16 cellular contexts compared by ENCODE assay signal in genomic region chr9:87883990-87884389, GRCh38. TPM values are rescaled to one million over a fixed set of nuclear protein-coding genes. Genes with fewer than 3 reads are reported as not detected.
DNase-seq lines count a peak whose midpoint lies in the region; ATAC-seq, FAIRE-seq and TF ChIP-seq lines count a peak whose summit lies in the region.
"Had no signal": no experiment of that assay in that cellular context is flagged by ENCODE, and none has a peak within 500 bp of the region (broad histone marks: within the 10 kb centered on the region; RNA-seq: fewer than 3 reads in every experiment).

No MANE protein-coding gene starts in this region.

- H3K4me1 ChIP-seq in BE2C (no peaks in the 10 kb centered on the region), HCT116 (ENCODE audit: control insufficient read depth in 1 of 2, insufficient read depth in 2 of 2, low read length in 2 of 2) (peaks cover 0 to 2% of the 10 kb centered on the region in 2 experiments; a peak in 2 of 4 replicates), GM12878 (ENCODE audit: control insufficient read depth, insufficient read depth, low read length) (no peaks in the 10 kb centered on the region)
- H3K4me1 ChIP-seq: Peyer's patch had no signal

- CTCF ChIA-PET in HCT116 (lab: Charles Lee) (no interaction called here), GM12878 (lab: Yijun Ruan, JAX) (no interaction called here)

- TF ChIP-seq CTCF in BE2C (IDR thresholded peaks at IDR 0.05; ENCODE audit: low read depth, low read length) (peak; percentile 14; the same call in 1 of the 2 replicates), HCT116 (IDR thresholded peaks at IDR 0.05 in 2 of 3, conservative IDR thresholded peaks at IDR 0.05 in 1 of 3; ENCODE audit: borderline replicate concordance in 1 of 3, insufficient read depth in 1 of 3, low read depth in 2 of 3, low read length in 2 of 3) (peak; percentile 3 to 54 (median 54); a peak in 4 of 6 replicates), GM12878 (IDR thresholded peaks at IDR 0.05 in 2 of 3, conservative IDR thresholded peaks at IDR 0.05 in 1 of 3; ENCODE audit: control insufficient read depth in 2 of 3, extremely low read depth in 1 of 3, insufficient read depth in 1 of 3, low read depth in 3 of 3, low read length in 3 of 3) (peak in 2 of 3 experiments; percentile 11 to 13; a peak in 2 of 6 replicates)

- no peak for FAIRE-seq in GM12878 (lab: Jason Lieb, UNC)

- no peak for TF ChIP-seq EP300 in GM12878 (IDR thresholded peaks at IDR 0.05; ENCODE audit: borderline replicate concordance in 1 of 2, control insufficient read depth in 1 of 2, low read depth in 2 of 2, low read length in 2 of 2)

- H3K4me1 Mint-ChIP-seq in activated T-helper 2 cell treated with anti-CD3 and anti-CD28 coated beads, Interferon-gamma antibody, Interleukin-2, Interleukin-4, amounts not matched to agents 10 μg/mL and 5 μg/mL and 100 μg/mL, durations not matched to agents 14 hours and 24 hours and 36 hours (ENCODE audit: low read depth): no peaks in the 10 kb centered on the region

- DNase-seq in BE2C (no peak), HCT116 (ENCODE audit: low read depth, low spot score) (no peak), GM12878 (ENCODE audit: low read depth, low spot score) (no peak), left kidney (ENCODE audit: low read depth, low spot score) (peak; percentile 39), substantia nigra (lab: John Stamatoyannopoulos, UW) (no peak), NOMO-1 treated with dmso at 0.1 percent for 144 hours (lab: John Stamatoyannopoulos, UW; ENCODE audit: unreplicated experiment) (no peak)
- DNase-seq in activated T-helper 2 cell treated with anti-CD3 and anti-CD28 coated beads, Interferon-gamma antibody, Interleukin-2, Interleukin-4, amounts not matched to agents 10 μg/mL and 5 μg/mL and 100 μg/mL, durations not matched to agents 14 hours and 24 hours and 36 hours (ENCODE audit: low spot score): no peak
- DNase-seq in stimulated activated CD8-positive, alpha-beta memory T cell treated with anti-CD3 and anti-CD28 coated beads, Interleukin-4, amount 100 ng/mL, for 48 hours: no peak
- DNase-seq: CD8-positive, alpha-beta T cell; dorsolateral prefrontal cortex; head of caudate nucleus; Kasumi-1 had no signal

- no peak overlapping the region for H3K4me3 Mint-ChIP-seq in activated T-helper 2 cell treated with anti-CD3 and anti-CD28 coated beads, Interferon-gamma antibody, Interleukin-2, Interleukin-4, amounts not matched to agents 10 μg/mL and 5 μg/mL and 100 μg/mL, durations not matched to agents 14 hours and 24 hours and 36 hours (ENCODE audit: low read depth)
- H3K4me3 Mint-ChIP-seq: CD8-positive, alpha-beta T cell; T-helper 2 cell treated with Interferon-gamma antibody and Interleukin-4, amounts not matched to agents 5 μg/mL and 100 μg/mL, for 36 hours had no signal

- ATAC-seq in HCT116 (peak; percentile 86), GM12878 (no peak)
- ATAC-seq: CD8-positive, alpha-beta T cell had no signal

- H3K27ac ChIP-seq in HCT116 (ENCODE audit: low read depth, low read length) (no peak overlapping the region), GM12878 (ENCODE audit: control insufficient read depth, insufficient read depth) (no peak overlapping the region), substantia nigra (ENCODE audit: low read depth, low read length, poor library complexity, severe bottlenecking) (no peak overlapping the region)
- H3K27ac ChIP-seq: dorsolateral prefrontal cortex, Peyer's patch had no signal

- BruUV-seq in HCT116 (replicated peaks; lab: Mats Ljungman, UMichigan) (no TSS peak), GM12878 (replicated peaks; lab: Mats Ljungman, UMichigan) (no TSS peak)

- no peak overlapping the region for H3K9ac ChIP-seq in HCT116 (ENCODE audit: low read length)
- no peak overlapping the region for H3K9ac ChIP-seq in GM12878 (ENCODE audit: control insufficient read depth, insufficient read depth, low read length)

- no peaks in the 10 kb centered on the region for H3K9me2 ChIP-seq in HCT116 (ENCODE audit: insufficient read depth)

- 36% methylated on average over 8 of the region's 8 CpGs for WGBS in GM12878 (ENCODE audit: insufficient coverage, insufficient replicate concordance, low lambda C conversion rate, missing lambda C conversion rate)

- H3K4me3 ChIP-seq in BE2C (ENCODE audit: low read depth, low read length) (no peak overlapping the region), HCT116 (replicated peaks in 1 of 2; ENCODE audit: low read depth in 1 of 2, low read length in 2 of 2) (no peak overlapping the region), GM12878 (no peak overlapping the region)
- H3K4me3 ChIP-seq: dorsolateral prefrontal cortex, Peyer's patch had no signal

- H4K20me1 ChIP-seq in HCT116 (ENCODE audit: insufficient read depth) (no peaks in the 10 kb centered on the region), GM12878 (ENCODE audit: control insufficient read depth, insufficient read depth) (no peaks in the 10 kb centered on the region)

- no peaks in the 10 kb centered on the region for H3K27me3 Mint-ChIP-seq in activated T-helper 2 cell treated with anti-CD3 and anti-CD28 coated beads, Interferon-gamma antibody, Interleukin-2, Interleukin-4, amounts not matched to agents 10 μg/mL and 5 μg/mL and 100 μg/mL, durations not matched to agents 14 hours and 24 hours and 36 hours (ENCODE audit: low read depth)

- intact Hi-C loops in HCT116 (cut with micrococcal nuclease): no loop called here
- intact Hi-C loops in GM12878 (cut with micrococcal nuclease; ENCODE audit: unreplicated experiment): no loop called here
- intact Hi-C loops in activated T-helper 2 cell treated with anti-CD3 and anti-CD28 coated beads, Interferon-gamma antibody, Interleukin-2, Interleukin-4, amounts not matched to agents 10 μg/mL and 5 μg/mL and 100 μg/mL, durations not matched to agents 14 hours and 24 hours and 36 hours (cut with micrococcal nuclease): no loop called here

- no peaks in the 10 kb centered on the region for H3K36me3 ChIP-seq in BE2C
- no peaks in the 10 kb centered on the region for H3K36me3 ChIP-seq in HCT116 (ENCODE audit: control insufficient read depth in 1 of 2, insufficient read depth in 2 of 2, low read length in 2 of 2)
- H3K36me3 ChIP-seq in GM12878 (ENCODE audit: control insufficient read depth in 2 of 2, insufficient read depth in 2 of 2, low read length in 1 of 2): no peaks in the 10 kb centered on the region
- H3K36me3 ChIP-seq: Peyer's patch had no signal

- no peaks in the 10 kb centered on the region for H3K9me3 Mint-ChIP-seq in activated T-helper 2 cell treated with anti-CD3 and anti-CD28 coated beads, Interferon-gamma antibody, Interleukin-2, Interleukin-4, amounts not matched to agents 10 μg/mL and 5 μg/mL and 100 μg/mL, durations not matched to agents 14 hours and 24 hours and 36 hours
- H3K9me3 Mint-ChIP-seq: CD8-positive, alpha-beta T cell; T-helper 2 cell treated with Interferon-gamma antibody and Interleukin-4, amounts not matched to agents 5 μg/mL and 100 μg/mL, for 36 hours had no signal

- H2AFZ ChIP-seq in HCT116 (ENCODE audit: low read depth, low read length, poor library complexity, severe bottlenecking): no peak overlapping the region
- no peak overlapping the region for H2AFZ ChIP-seq in GM12878 (ENCODE audit: control insufficient read depth, low read depth, low read length)

- H3K79me2 ChIP-seq in HCT116 (ENCODE audit: insufficient read depth, low read length) (no peaks in the 10 kb centered on the region), GM12878 (ENCODE audit: control insufficient read depth, insufficient read depth, low read length) (no peaks in the 10 kb centered on the region)

- H3K27me3 ChIP-seq in BE2C: no peaks in the 10 kb centered on the region
- H3K27me3 ChIP-seq in HCT116 (ENCODE audit: insufficient read depth, low read length): no peaks in the 10 kb centered on the region
- no peaks in the 10 kb centered on the region for H3K27me3 ChIP-seq in GM12878 (replicated peaks in 1 of 2; ENCODE audit: control insufficient read depth in 2 of 2, insufficient read depth in 2 of 2, low read length in 1 of 2)
- H3K27me3 ChIP-seq: Peyer's patch had no signal

- H3K27ac Mint-ChIP-seq in activated T-helper 2 cell treated with anti-CD3 and anti-CD28 coated beads, Interferon-gamma antibody, Interleukin-2, Interleukin-4, amounts not matched to agents 10 μg/mL and 5 μg/mL and 100 μg/mL, durations not matched to agents 14 hours and 24 hours and 36 hours: no peak overlapping the region
- H3K27ac Mint-ChIP-seq: CD8-positive, alpha-beta T cell; T-helper 2 cell treated with Interferon-gamma antibody and Interleukin-4, amounts not matched to agents 5 μg/mL and 100 μg/mL, for 36 hours had no signal

- TF ChIP-seq RAD21 in HCT116 (IDR thresholded peaks at IDR 0.05; ENCODE audit: low read depth) (peak; percentile 26; the same call in 1 of the 2 replicates), GM12878 (IDR thresholded peaks at IDR 0.05; ENCODE audit: insufficient read depth, low read depth, low read length) (no peak)

- RAD21 ChIA-PET in HCT116 (lab: Charles Lee; ENCODE audit: low non-redundant PET in 1 of 2, low total read pairs in 2 of 2, uncharacterized antibody in 2 of 2, unreplicated experiment in 2 of 2) (no interaction called here), GM12878 (lab: Charles Lee; ENCODE audit: unreplicated experiment) (no interaction called here)

- no peaks in the 10 kb centered on the region; the same call in 1 of the 2 replicates for H3K9me3 ChIP-seq in BE2C
- H3K9me3 ChIP-seq in HCT116 (ENCODE audit: control insufficient read depth in 1 of 2, insufficient read depth in 1 of 2, low read depth in 1 of 2, low read length in 2 of 2): no peaks in the 10 kb centered on the region
- no peaks in the 10 kb centered on the region for H3K9me3 ChIP-seq in GM12878 (replicated peaks; ENCODE audit: control insufficient read depth, insufficient read depth, low read length)
- H3K9me3 ChIP-seq: Peyer's patch had no signal

- SMC1A ChIA-PET in GM12878 (lab: Charles Lee; ENCODE audit: uncharacterized antibody, unreplicated experiment): no interaction called here

- H3K36me3 Mint-ChIP-seq in activated T-helper 2 cell treated with anti-CD3 and anti-CD28 coated beads, Interferon-gamma antibody, Interleukin-2, Interleukin-4, amounts not matched to agents 10 μg/mL and 5 μg/mL and 100 μg/mL, durations not matched to agents 14 hours and 24 hours and 36 hours (ENCODE audit: low read depth): no peaks in the 10 kb centered on the region
- H3K36me3 Mint-ChIP-seq: CD8-positive, alpha-beta T cell had no signal

- in situ Hi-C loops in GM12878 (cut with MboI): no loop called here

- POLR2A ChIA-PET in HCT116 (lab: Charles Lee): no interaction called here
- POLR2A ChIA-PET in GM12878 (lab: Charles Lee): no interaction called here

- H3K4me2 ChIP-seq in HCT116 (ENCODE audit: low read length) (no peak overlapping the region), GM12878 (ENCODE audit: control insufficient read depth, insufficient read depth) (no peak overlapping the region)

- TF ChIP-seq POLR2A in HCT116 (IDR thresholded peaks at IDR 0.05; ENCODE audit: borderline replicate concordance, extremely low read depth, insufficient read depth, insufficient read length) (no peak), GM12878 (IDR thresholded peaks at IDR 0.05; ENCODE audit: low read depth, low read length) (no peak)

RNA-seq across cellular contexts. Expression of gene SPATA31E1, which starts 1.3 kb away (rescaled TPM):
- not detected for polyA plus RNA-seq in BE2C (2012; ENCODE audit: insufficient read depth, insufficient read length, low read depth)
- total RNA-seq in HCT116 (2021; ENCODE audit: unreplicated experiment): not detected
- not detected in 2 replicates for polyA plus RNA-seq in HCT116 (2012)
- not detected in 2 replicates for total RNA-seq in GM12878 (2013; cell fraction: nucleolus; rRNA removed)
- total RNA-seq in GM12878 (2014; rRNA removed): not detected in 2 replicates
- total RNA-seq in GM12878 (2014; rRNA removed; fragmentation: Illumina TruSeq; extraction: Trizol): not detected in 2 replicates
- not detected in 2 replicates for total RNA-seq in GM12878 (2021)
- not detected for polyA plus RNA-seq in GM12878 (2011; ENCODE audit: low read depth)
- polyA plus RNA-seq in GM12878 (2011; rRNA removed): not detected in 2 replicates
- not detected in 2 replicates for polyA plus RNA-seq in GM12878 (2011; cell fraction: cytosol; rRNA removed)
- polyA plus RNA-seq in GM12878 (2011; cell fraction: nucleus; rRNA removed): not detected in 2 replicates
- not detected in 2 replicates for polyA plus RNA-seq in GM12878 (2012)
- not detected in 2 replicates for polyA plus RNA-seq in GM12878 (2014; fragmentation: Illumina TruSeq; extraction: Trizol)
- not detected for polyA plus RNA-seq in GM12878 (2014; fragmentation: Nextera tagmentation; extraction: Ambion mirVana)
- polyA plus RNA-seq in GM12878 (2014; rRNA removed): not detected in 2 replicates
- polyA plus RNA-seq in GM12878 (2016; fragmentation: Nextera tagmentation; extraction: Ambion mirVana): not detected
- not detected in 2 replicates for polyA minus RNA-seq in GM12878 (2011; rRNA and poly(A)+ RNA removed)
- polyA minus RNA-seq in GM12878 (2011; cell fraction: cytosol; rRNA and poly(A)+ RNA removed): not detected in 2 replicates
- not detected in 2 replicates for polyA minus RNA-seq in GM12878 (2011; cell fraction: nucleus; rRNA and poly(A)+ RNA removed)
- total RNA-seq in activated T-helper 2 cell treated with anti-CD3 and anti-CD28 coated beads, Interferon-gamma antibody, Interleukin-2, Interleukin-4, amounts not matched to agents 10 μg/mL and 5 μg/mL and 100 μg/mL, durations not matched to agents 14 hours and 24 hours and 36 hours: not detected in 2 replicates
- total RNA-seq: CD8-positive, alpha-beta T cell; lung microvascular endothelial cell; osteocyte; Peyer's patch had no signal

RNA-seq across cellular contexts. Expression of gene SPATA31C1, which starts 33.8 kb away (rescaled TPM):
- polyA plus RNA-seq in BE2C (2012; ENCODE audit: insufficient read depth, insufficient read length, low read depth): not detected
- not detected for total RNA-seq in HCT116 (2021; ENCODE audit: unreplicated experiment)
- not detected in 2 replicates for polyA plus RNA-seq in HCT116 (2012)
- total RNA-seq in GM12878 (2013; cell fraction: nucleolus; rRNA removed): not detected in 2 replicates
- not detected in 2 replicates for total RNA-seq in GM12878 (2014; rRNA removed)
- total RNA-seq in GM12878 (2014; rRNA removed; fragmentation: Illumina TruSeq; extraction: Trizol): not detected in 2 replicates
- not detected in 2 replicates for total RNA-seq in GM12878 (2021)
- polyA plus RNA-seq in GM12878 (2011; ENCODE audit: low read depth): not detected
- not detected in 2 replicates for polyA plus RNA-seq in GM12878 (2011; rRNA removed)
- polyA plus RNA-seq in GM12878 (2011; cell fraction: cytosol; rRNA removed): not detected in 2 replicates
- polyA plus RNA-seq in GM12878 (2011; cell fraction: nucleus; rRNA removed): not detected in 2 replicates
- not detected in 2 replicates for polyA plus RNA-seq in GM12878 (2012)
- polyA plus RNA-seq in GM12878 (2014; fragmentation: Illumina TruSeq; extraction: Trizol): not detected in 2 replicates
- polyA plus RNA-seq in GM12878 (2014; fragmentation: Nextera tagmentation; extraction: Ambion mirVana): not detected
- polyA plus RNA-seq in GM12878 (2014; rRNA removed): not detected in 2 replicates
- not detected for polyA plus RNA-seq in GM12878 (2016; fragmentation: Nextera tagmentation; extraction: Ambion mirVana)
- polyA minus RNA-seq in GM12878 (2011; rRNA and poly(A)+ RNA removed): not detected in 2 replicates
- not detected in 2 replicates for polyA minus RNA-seq in GM12878 (2011; cell fraction: cytosol; rRNA and poly(A)+ RNA removed)
- polyA minus RNA-seq in GM12878 (2011; cell fraction: nucleus; rRNA and poly(A)+ RNA removed): not detected in 2 replicates
- total RNA-seq in activated T-helper 2 cell treated with anti-CD3 and anti-CD28 coated beads, Interferon-gamma antibody, Interleukin-2, Interleukin-4, amounts not matched to agents 10 μg/mL and 5 μg/mL and 100 μg/mL, durations not matched to agents 14 hours and 24 hours and 36 hours: not detected in 2 replicates
- total RNA-seq: CD8-positive, alpha-beta T cell; lung microvascular endothelial cell; osteocyte; Peyer's patch had no signal
